In genomic region chr4:151665022-151665421, GRCh38 we compare ENCODE assay signal across 18 cellular contexts.
"Had no signal": no experiment of that assay in that cellular context is flagged by ENCODE, and none has a peak within 500 bp of the region (broad histone marks: within the 10 kb centered on the region; RNA-seq: fewer than 3 reads in every experiment).

No MANE protein-coding gene starts in this region.

- H3K4me1 ChIP-seq: left ventricle myocardium inferior, spleen, thyroid gland, upper lobe of right lung had no signal

- H3K27ac ChIP-seq: esophagus squamous epithelium, left ventricle myocardium inferior, spleen, thyroid gland, upper lobe of right lung had no signal

- ATAC-seq: gastrocnemius medialis; naive thymus-derived CD8-positive, alpha-beta T cell; stimulated activated naive CD8-positive, alpha-beta T cell treated with anti-CD3 and anti-CD28 coated beads, Interleukin-15, Interleukin-2, amounts not matched to agents 100 U/mL and 50 U/mL, for 24 hours; upper lobe of right lung had no signal

- H3K36me3 Mint-ChIP-seq: activated CD4-positive, alpha-beta memory T cell treated with anti-CD3 and anti-CD28 coated beads for 36 hours had no signal

- H3K9me3 ChIP-seq: esophagus squamous epithelium, gastrocnemius medialis, left ventricle myocardium inferior, spleen, thyroid gland, upper lobe of right lung had no signal

- H3K27ac Mint-ChIP-seq: activated CD4-positive, alpha-beta memory T cell treated with anti-CD3 and anti-CD28 coated beads for 36 hours; activated naive CD8-positive, alpha-beta T cell treated with anti-CD3 and anti-CD28 coated beads for 36 hours; mesothelial cell of epicardium; naive thymus-derived CD8-positive, alpha-beta T cell; T-helper 2 cell treated with Interferon-gamma antibody and Interleukin-4, amounts not matched to agents 5 μg/mL and 100 μg/mL, for 36 hours had no signal

- H3K4me3 ChIP-seq: esophagus squamous epithelium, gastrocnemius medialis, left ventricle myocardium inferior, spleen, thyroid gland, upper lobe of right lung had no signal

- H3K27me3 ChIP-seq: esophagus squamous epithelium, gastrocnemius medialis, spleen, thyroid gland, upper lobe of right lung had no signal

- H3K4me3 Mint-ChIP-seq: activated CD4-positive, alpha-beta memory T cell treated with anti-CD3 and anti-CD28 coated beads for 36 hours; activated naive CD8-positive, alpha-beta T cell treated with anti-CD3 and anti-CD28 coated beads for 36 hours; mesothelial cell of epicardium; naive thymus-derived CD8-positive, alpha-beta T cell; T-helper 2 cell treated with Interferon-gamma antibody and Interleukin-4, amounts not matched to agents 5 μg/mL and 100 μg/mL, for 36 hours had no signal

- H3K27me3 Mint-ChIP-seq: activated CD4-positive, alpha-beta memory T cell treated with anti-CD3 and anti-CD28 coated beads for 36 hours; activated naive CD8-positive, alpha-beta T cell treated with anti-CD3 and anti-CD28 coated beads for 36 hours; naive thymus-derived CD8-positive, alpha-beta T cell had no signal

- H3K36me3 ChIP-seq: spleen, upper lobe of right lung had no signal

- DNase-seq: activated CD4-positive, alpha-beta memory T cell treated with anti-CD3 and anti-CD28 coated beads for 36 hours; activated CD4-positive, alpha-beta T cell treated with anti-CD3 and anti-CD28 coated beads for 4 hours; activated CD4-positive, CD25-positive, alpha-beta regulatory T cell; activated naive CD4-positive, alpha-beta T cell treated with Interleukin-2 at 50 U/mL for 16 hours; activated naive CD8-positive, alpha-beta T cell treated with anti-CD3 and anti-CD28 coated beads for 36 hours; activated T-cell treated with anti-CD3 and anti-CD28 coated beads, Interleukin-2, amount 50 U/mL, for 48 hours; central memory CD4-positive, alpha-beta T cell; esophagus squamous epithelium; gastrocnemius medialis; left ventricle myocardium inferior; naive thymus-derived CD8-positive, alpha-beta T cell; spleen; stimulated activated CD4-positive, alpha-beta T cell treated with anti-CD3 and anti-CD28 coated beads, Interleukin-4, amount 100 ng/mL, for 1 hour; stimulated activated naive CD8-positive, alpha-beta T cell treated with anti-CD3 and anti-CD28 coated beads, Interleukin-15, Interleukin-2, amounts not matched to agents 100 U/mL and 50 U/mL, for 24 hours; thyroid gland; upper lobe of right lung had no signal

- H3K9me3 Mint-ChIP-seq: activated CD4-positive, alpha-beta memory T cell treated with anti-CD3 and anti-CD28 coated beads for 36 hours; mesothelial cell of epicardium; naive thymus-derived CD8-positive, alpha-beta T cell; T-helper 2 cell treated with Interferon-gamma antibody and Interleukin-4, amounts not matched to agents 5 μg/mL and 100 μg/mL, for 36 hours had no signal
